ENCODE assay signal across 1 cellular context in the genomic region with DNA sequence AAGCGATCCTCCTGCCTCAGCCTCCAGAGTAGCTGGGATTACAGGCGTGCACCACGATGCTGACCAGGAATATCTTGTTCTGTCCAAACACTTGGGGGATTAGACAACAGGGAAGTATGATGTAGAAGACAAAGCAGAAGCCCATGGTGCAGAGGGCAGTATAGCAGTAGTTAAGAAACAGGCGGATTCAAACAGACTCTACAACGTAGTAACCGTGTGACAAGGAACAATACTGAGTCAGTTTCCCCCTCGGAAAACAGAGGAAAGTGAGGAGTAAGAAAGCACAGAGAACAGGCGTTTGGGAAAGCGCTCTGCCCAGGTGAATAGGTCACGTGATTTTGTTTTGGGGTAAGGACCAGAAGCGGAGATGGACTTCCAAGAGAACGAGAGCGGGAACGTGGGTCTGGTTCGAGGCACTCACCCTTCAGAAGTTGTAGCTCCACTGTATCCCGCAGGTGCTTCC.
TF ChIP-seq lines count a peak whose summit lies in the region.

No MANE protein-coding gene starts in this region.

TF ChIP-seq in SK-N-SH, 30 proteins besides CTCF, POLR2A, EP300 and RAD21:
- no peak for TF ChIP-seq PBX3 (IDR thresholded peaks at IDR 0.05)
- TF ChIP-seq TCF12 (IDR thresholded peaks at IDR 0.05) = no peak
- no peak for TF ChIP-seq GATA2 (CRISPR knock-in tag; IDR thresholded peaks at IDR 0.05)
- TF ChIP-seq USF1 (IDR thresholded peaks at IDR 0.05; ENCODE audit: borderline replicate concordance, low read depth) = peak; percentile 88
- TF ChIP-seq, protein P1, sequence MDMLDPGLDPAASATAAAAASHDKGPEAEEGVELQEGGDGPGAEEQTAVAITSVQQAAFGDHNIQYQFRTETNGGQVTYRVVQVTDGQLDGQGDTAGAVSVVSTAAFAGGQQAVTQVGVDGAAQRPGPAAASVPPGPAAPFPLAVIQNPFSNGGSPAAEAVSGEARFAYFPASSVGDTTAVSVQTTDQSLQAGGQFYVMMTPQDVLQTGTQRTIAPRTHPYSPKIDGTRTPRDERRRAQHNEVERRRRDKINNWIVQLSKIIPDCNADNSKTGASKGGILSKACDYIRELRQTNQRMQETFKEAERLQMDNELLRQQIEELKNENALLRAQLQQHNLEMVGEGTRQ (IDR thresholded peaks at IDR 0.05; ENCODE audit: borderline replicate concordance, low read depth, low read length) = peak; percentile 41; the same call in 1 of the 2 replicates
- TF ChIP-seq RFX5 (IDR thresholded peaks at IDR 0.05; ENCODE audit: low read length) = no peak
TF ChIP-seq in SK-N-SH: peak in this region for 2.
